26 cellular contexts compared by ENCODE assay signal in the genomic region with DNA sequence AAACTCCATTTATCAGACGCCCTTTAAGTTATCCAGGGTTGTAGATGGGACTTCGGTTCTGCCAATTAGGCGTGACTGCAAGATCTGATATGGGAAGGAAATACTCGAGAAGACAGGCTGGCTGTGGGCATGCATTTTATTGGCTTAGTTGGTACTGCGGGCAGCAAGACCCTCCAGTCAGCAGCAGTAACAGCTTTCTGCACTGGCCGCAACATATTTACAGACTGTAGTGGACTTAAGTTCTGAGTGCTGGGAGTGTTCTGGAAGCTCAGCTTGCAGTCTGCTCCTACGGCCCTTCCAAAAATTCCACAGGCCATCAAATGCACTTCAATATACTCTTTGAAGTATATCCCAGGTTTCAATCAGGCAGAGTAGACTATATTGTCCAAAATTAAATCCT. TPM values are rescaled to one million over a fixed set of nuclear protein-coding genes. Genes with fewer than 3 reads are reported as not detected.
DNase-seq lines count a peak whose midpoint lies in the region; ATAC-seq and TF ChIP-seq lines count a peak whose summit lies in the region.
"Had no signal": no experiment of that assay in that cellular context is flagged by ENCODE, and none has a peak within 500 bp of the region (broad histone marks: within the 10 kb centered on the region; RNA-seq: fewer than 3 reads in every experiment).

No MANE protein-coding gene starts in this region.

- in situ Hi-C loops in GM23248 (cut with MboI), result no loop called here

- no peaks in the 10 kb centered on the region for H3K36me3 Mint-ChIP-seq in WTC11
- H3K36me3 Mint-ChIP-seq: CD4-positive, CD25-positive, alpha-beta regulatory T cell; IgD-negative memory B cell had no signal

- peaks cover 4% of the 10 kb centered on the region for H3K9me2 ChIP-seq in hepatocyte (replicated peaks; ENCODE audit: insufficient read depth)
- no peaks in the 10 kb centered on the region for H3K9me2 ChIP-seq in GM23248 (ENCODE audit: insufficient read depth)

- H3K4me1 ChIP-seq in HUES48 (ENCODE audit: control insufficient read depth, insufficient read depth, low read length) (peaks cover 26% of the 10 kb centered on the region), hepatocyte (ENCODE audit: insufficient read depth) (peaks cover 6% of the 10 kb centered on the region), rectal smooth muscle tissue (ENCODE audit: control insufficient read depth, insufficient read depth, low read length) (peaks cover 8% of the 10 kb centered on the region), GM23248 (ENCODE audit: insufficient read depth) (peaks cover 42% of the 10 kb centered on the region)
- H3K4me1 ChIP-seq: spleen had no signal

- H3K4me3 ChIP-seq in HUES48 (ENCODE audit: low read depth, low read length) (no peak overlapping the region), hepatocyte (no peak overlapping the region), rectal smooth muscle tissue (ENCODE audit: low read length) (no peak overlapping the region), coronary artery (no peak overlapping the region), GM23248 (no peak overlapping the region)
- H3K4me3 ChIP-seq: body of pancreas, PC-9, spleen had no signal

- DNase-seq in WTC11 (ENCODE audit: low spot score) (no peak), hepatocyte (ENCODE audit: low spot score) (no peak), coronary artery (ENCODE audit: low spot score) (no peak), sciatic nerve (ENCODE audit: low spot score) (no peak), GM23248 (no peak), AG20443 (ENCODE audit: low spot score) (no peak)
- DNase-seq: activated CD4-positive, alpha-beta T cell treated with anti-CD3 and anti-CD28 coated beads, Interleukin-2, amount 50 U/mL, for 1 hour; activated naive CD4-positive, alpha-beta T cell; activated T-cell treated with anti-CD3 and anti-CD28 coated beads, Interleukin-2, amount 50 U/mL, for 72 hours; body of pancreas; effector CD4-positive, alpha-beta T cell; NCI-H1092 treated with DMSO at 0.1 percent for 48 hours; NCI-H187 treated with DMSO at 0.1 percent for 48 hours; NCI-H526 treated with DMSO at 0.1 percent for 48 hours; PC-9; SHP77 treated with DMSO at 0.1 percent for 48 hours; spleen; stimulated activated CD4-positive, alpha-beta T cell treated with anti-CD3 and anti-CD28 coated beads, Interleukin-2, amount 100 ng/mL, for 48 hours; SW 1271; T-helper 9 cell had no signal

- no peak overlapping the region for H2AFZ ChIP-seq in hepatocyte
- H2AFZ ChIP-seq in GM23248, result no peak overlapping the region
- H2AFZ ChIP-seq: PC-9 had no signal

- H3K79me2 ChIP-seq in hepatocyte (peaks cover 80% of the 10 kb centered on the region), GM23248 (ENCODE audit: insufficient read depth) (peaks cover 95% of the 10 kb centered on the region)

- peak overlapping the region; percentile 21; the same call in 1 of the 2 replicates for H3K9ac ChIP-seq in HUES48 (ENCODE audit: low read depth, low read length)
- H3K9ac ChIP-seq in rectal smooth muscle tissue (ENCODE audit: low read length), result no peak overlapping the region
- H3K9ac ChIP-seq in GM23248, result no peak overlapping the region

- no peaks in the 10 kb centered on the region for H3K27me3 Mint-ChIP-seq in WTC11 (ENCODE audit: low read depth)
- H3K27me3 Mint-ChIP-seq: IgD-negative memory B cell had no signal

- H3K36me3 ChIP-seq in HUES48 (ENCODE audit: control insufficient read depth, insufficient read depth, low read length) (no peaks in the 10 kb centered on the region), hepatocyte (replicated peaks; ENCODE audit: insufficient read depth, low read depth) (no peaks in the 10 kb centered on the region), rectal smooth muscle tissue (ENCODE audit: control insufficient read depth, insufficient read depth, low read length) (no peaks in the 10 kb centered on the region), GM23248 (ENCODE audit: low read depth) (no peaks in the 10 kb centered on the region)
- H3K36me3 ChIP-seq: spleen had no signal

- H3K4me3 Mint-ChIP-seq in WTC11, result no peak overlapping the region
- H3K4me3 Mint-ChIP-seq: activated T-cell treated with anti-CD3 and anti-CD28 coated beads, Interleukin-2, amount 50 U/mL, for 72 hours; CD4-positive, CD25-positive, alpha-beta regulatory T cell; IgD-negative memory B cell; nephron had no signal

- H3K27me3 ChIP-seq in HUES48 (ENCODE audit: control insufficient read depth, insufficient read depth, low read length) (no peaks in the 10 kb centered on the region), hepatocyte (no peaks in the 10 kb centered on the region), rectal smooth muscle tissue (ENCODE audit: control insufficient read depth, insufficient read depth, low read length) (no peaks in the 10 kb centered on the region), GM23248 (replicated peaks; ENCODE audit: insufficient read depth) (no peaks in the 10 kb centered on the region)
- H3K27me3 ChIP-seq: body of pancreas, spleen had no signal

- H3K27ac ChIP-seq in HUES48 (ENCODE audit: low read depth, low read length), result peak overlapping the region; percentile 35
- H3K27ac ChIP-seq in hepatocyte, result peak overlapping the region; percentile 9
- H3K27ac ChIP-seq in rectal smooth muscle tissue (ENCODE audit: low read depth, low read length), result peak overlapping the region; percentile 14
- no peak overlapping the region for H3K27ac ChIP-seq in coronary artery
- no peak overlapping the region for H3K27ac ChIP-seq in GM23248
- H3K27ac ChIP-seq: body of pancreas, PC-9, spleen had no signal

- intact Hi-C loops in sciatic nerve (cut with DNase I), result no loop called here

- H3K9me3 Mint-ChIP-seq in WTC11, result no peaks in the 10 kb centered on the region
- H3K9me3 Mint-ChIP-seq: activated T-cell treated with anti-CD3 and anti-CD28 coated beads, Interleukin-2, amount 50 U/mL, for 72 hours; IgD-negative memory B cell; nephron had no signal

- H3K27ac Mint-ChIP-seq in WTC11, result peak overlapping the region; percentile 94
- H3K27ac Mint-ChIP-seq: activated T-cell treated with anti-CD3 and anti-CD28 coated beads, Interleukin-2, amount 50 U/mL, for 72 hours; CD4-positive, CD25-positive, alpha-beta regulatory T cell; IgD-negative memory B cell; nephron had no signal

- ATAC-seq in WTC11 (peak; percentile 39; the same call in 1 of the 2 replicates), sciatic nerve (no peak)
- ATAC-seq: activated T-cell treated with anti-CD3 and anti-CD28 coated beads, Interleukin-2, amount 50 U/mL, for 72 hours; body of pancreas; esophagus mucosa had no signal

- H3K9me3 ChIP-seq in HUES48 (ENCODE audit: control insufficient read depth, insufficient read depth, low read length) (no peaks in the 10 kb centered on the region), hepatocyte (ENCODE audit: low read depth) (no peaks in the 10 kb centered on the region), GM23248 (ENCODE audit: low read depth) (no peaks in the 10 kb centered on the region)
- H3K9me3 ChIP-seq: body of pancreas, spleen had no signal

- peaks cover 60% of the 10 kb centered on the region for H3K4me1 Mint-ChIP-seq in WTC11
- H3K4me1 Mint-ChIP-seq: CD4-positive, CD25-positive, alpha-beta regulatory T cell; IgD-negative memory B cell had no signal

- 69% methylated on average over 7 of the region's 7 CpGs for WGBS in hepatocyte (ENCODE audit: low lambda C conversion rate, missing lambda C conversion rate)
- 84 to 87% methylated on average over 7 of the region's 7 CpGs for WGBS in GM23248 (ENCODE audit: low coverage in 1 of 2, low lambda C conversion rate in 2 of 2, missing lambda C conversion rate in 2 of 2), 2 experiments

- TF ChIP-seq CTCF in WTC11 (IDR thresholded peaks at IDR 0.05) (no peak), hepatocyte (IDR thresholded peaks at IDR 0.05; ENCODE audit: poor library complexity) (no peak), coronary artery (IDR thresholded peaks at IDR 0.05) (no peak)

- H3F3A ChIP-seq in GM23248 (ENCODE audit: insufficient read depth), result peaks cover 43% of the 10 kb centered on the region

- H3K4me2 ChIP-seq in hepatocyte (no peak overlapping the region), GM23248 (ENCODE audit: unreplicated experiment) (no peak overlapping the region)
- H3K4me2 ChIP-seq: PC-9 had no signal

- CTCF ChIA-PET in WTC11 (lab: Charles Lee), result no interaction called here

- POLR2A ChIA-PET in WTC11 (lab: Charles Lee), result no interaction called here

- no peaks in the 10 kb centered on the region for H4K20me1 ChIP-seq in hepatocyte (ENCODE audit: insufficient read depth, poor library complexity, severe bottlenecking)
- no peaks in the 10 kb centered on the region for H4K20me1 ChIP-seq in GM23248 (ENCODE audit: insufficient read depth)

TF ChIP-seq in WTC11, 78 proteins besides CTCF, POLR2A, EP300 and RAD21 (continues in another document):
- TF ChIP-seq GTF2I (CRISPR knock-in tag; conservative IDR thresholded peaks at IDR 0.05) (no peak), ATF3 (CRISPR knock-in tag; conservative IDR thresholded peaks at IDR 0.05) (no peak), GRHL2 (CRISPR knock-in tag; IDR thresholded peaks at IDR 0.05; ENCODE audit: insufficient replicate concordance, severe bottlenecking) (no peak), ETV6 (CRISPR knock-in tag; IDR thresholded peaks at IDR 0.05) (no peak), ZNF423 (CRISPR knock-in tag; IDR thresholded peaks at IDR 0.05) (no peak)
- TF ChIP-seq, protein P1, sequence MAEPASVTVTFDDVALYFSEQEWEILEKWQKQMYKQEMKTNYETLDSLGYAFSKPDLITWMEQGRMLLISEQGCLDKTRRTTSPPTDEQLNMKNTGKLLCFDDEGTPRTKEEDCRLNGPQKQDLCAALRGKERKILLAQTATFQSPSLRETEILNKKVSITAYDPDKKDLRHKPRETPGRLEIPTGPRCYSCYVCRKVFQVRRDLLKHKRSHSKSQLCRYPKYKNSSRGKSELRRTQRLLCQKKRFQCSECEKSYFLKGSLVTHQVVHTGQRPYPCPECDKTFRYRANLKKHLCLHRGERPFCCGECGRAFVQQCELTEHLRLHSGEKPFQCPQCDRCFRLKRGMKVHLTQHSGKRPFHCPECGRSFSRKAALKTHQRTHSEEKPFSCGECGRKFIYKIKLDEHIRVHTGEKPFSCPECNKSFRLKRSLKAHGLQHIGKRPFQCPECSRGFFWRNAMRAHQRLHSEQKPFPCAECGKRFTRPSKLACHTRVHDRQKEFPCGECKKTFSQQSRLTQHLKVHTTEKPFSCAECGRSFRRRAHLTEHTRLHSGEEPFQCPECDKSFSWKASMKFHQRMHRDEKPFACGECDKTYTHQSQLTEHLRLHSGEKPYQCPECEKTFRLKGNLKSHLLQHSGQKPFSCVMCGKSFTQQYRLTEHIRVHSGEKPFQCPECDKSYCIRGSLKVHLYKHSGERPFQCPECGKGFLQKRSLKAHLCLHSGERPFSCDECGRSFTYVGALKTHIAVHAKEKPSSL (CRISPR knock-in tag; conservative IDR thresholded peaks at IDR 0.05), result no peak

RNA-seq across cellular contexts. Expression of gene KITLG, which starts 21.1 kb away (rescaled TPM):
- total RNA-seq in WTC11 (2021), result 8.1 to 12.5 TPM (median 8.9 TPM) in 3 replicates
- total RNA-seq in hepatocyte, result 28.6 and 30.4 TPM in 2 replicates
- polyA plus RNA-seq in hepatocyte, result 3.1 and 4.3 TPM in 2 replicates
- 32.1 TPM for total RNA-seq in sciatic nerve
- 98.4 and 146 TPM in 2 replicates for total RNA-seq in GM23248 (2014; rRNA removed; shearing (Covaris generic))
- 33.8 and 34.8 TPM in 2 replicates for polyA plus RNA-seq in GM23248 (2016; fragmentation: Nextera tagmentation; extraction: Ambion mirVana)
- total RNA-seq: CD4-positive, CD25-positive, alpha-beta regulatory T cell had no signal
- polyA plus RNA-seq: CD4-positive, CD25-positive, alpha-beta regulatory T cell; IgD-negative memory B cell had no signal

Comparison
In these comparisons a context has a peak if more than half of its experiments do, and no peak if none do; other contexts are left out.
1. H3K27ac ChIP-seq: peak in HUES48 (single experiment), hepatocyte (single experiment) and rectal smooth muscle tissue (single experiment); none in coronary artery (0 of 2) and GM23248 (single experiment).